Comparison of ENCODE assay signal across 1 cellular context in genomic region chr17:43528319-43528987, GRCh38.
TF ChIP-seq lines count a peak whose summit lies in the region.

No MANE protein-coding gene starts in this region.

TF ChIP-seq in HepG2, 621 proteins besides CTCF, POLR2A, EP300 and RAD21 (continued from another document and continues in another):
- TF ChIP-seq, protein P1, sequence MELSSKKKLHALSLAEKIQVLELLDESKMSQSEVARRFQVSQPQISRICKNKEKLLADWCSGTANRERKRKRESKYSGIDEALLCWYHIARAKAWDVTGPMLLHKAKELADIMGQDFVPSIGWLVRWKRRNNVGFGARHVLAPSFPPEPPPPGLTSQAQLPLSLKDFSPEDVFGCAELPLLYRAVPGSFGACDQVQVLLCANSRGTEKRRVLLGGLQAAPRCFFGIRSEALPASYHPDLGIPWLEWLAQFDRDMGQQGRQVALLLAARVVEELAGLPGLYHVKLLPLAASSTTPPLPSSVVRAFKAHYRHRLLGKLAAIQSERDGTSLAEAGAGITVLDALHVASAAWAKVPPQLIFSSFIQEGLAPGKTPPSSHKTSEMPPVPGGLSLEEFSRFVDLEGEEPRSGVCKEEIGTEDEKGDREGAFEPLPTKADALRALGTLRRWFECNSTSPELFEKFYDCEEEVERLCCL (CRISPR knock-in tag; IDR thresholded peaks at IDR 0.05; ENCODE audit: borderline replicate concordance) = no peak; the same call in 1 of the 2 replicates
- TF ChIP-seq BCL3 (CRISPR knock-in tag; IDR thresholded peaks at IDR 0.05) (no peak), KDM5B (CRISPR knock-in tag; IDR thresholded peaks at IDR 0.05; ENCODE audit: borderline replicate concordance) (peak; percentile 79; the same call in 1 of the 2 replicates), ZNF451 (CRISPR knock-in tag; IDR thresholded peaks at IDR 0.05) (no peak; the same call in 1 of the 2 replicates), YEATS4 (CRISPR knock-in tag; IDR thresholded peaks at IDR 0.05; ENCODE audit: borderline replicate concordance) (no peak; the same call in 1 of the 2 replicates), CREM (IDR thresholded peaks at IDR 0.05) (peak; percentile 67; the same call in 1 of the 2 replicates), CREM (CRISPR knock-in tag; IDR thresholded peaks at IDR 0.05) (no peak), ZNF674 (CRISPR knock-in tag; IDR thresholded peaks at IDR 0.05; ENCODE audit: low read depth) (no peak), ZXDC (CRISPR knock-in tag; IDR thresholded peaks at IDR 0.05) (no peak), MIXL1 (CRISPR knock-in tag; IDR thresholded peaks at IDR 0.05) (no peak; the same call in 1 of the 2 replicates), ZNF142 (CRISPR knock-in tag; IDR thresholded peaks at IDR 0.05) (no peak), KLF13 (CRISPR knock-in tag; IDR thresholded peaks at IDR 0.05) (no peak), TERF1 (CRISPR knock-in tag; IDR thresholded peaks at IDR 0.05) (no peak), LCORL (IDR thresholded peaks at IDR 0.05) (no peak), LCORL (CRISPR knock-in tag; IDR thresholded peaks at IDR 0.05) (peak; percentile 85; the same call in 1 of the 2 replicates), AKNA (CRISPR knock-in tag; IDR thresholded peaks at IDR 0.05; ENCODE audit: borderline replicate concordance) (0 out of 2 replicates have a peak, but pooled peaks have one; percentile 21), REL (CRISPR knock-in tag; conservative IDR thresholded peaks at IDR 0.05) (no peak), ASH2L (IDR thresholded peaks at IDR 0.05; ENCODE audit: insufficient read length, low read depth, low read length) (peak; percentile 71), RFXAP (CRISPR knock-in tag; IDR thresholded peaks at IDR 0.05; ENCODE audit: borderline replicate concordance) (peak; percentile 74; the same call in 1 of the 2 replicates), ZNF17 (CRISPR knock-in tag; IDR thresholded peaks at IDR 0.05) (no peak), NFYC (CRISPR knock-in tag; IDR thresholded peaks at IDR 0.05) (peak; percentile 71), JARID2 (CRISPR knock-in tag; IDR thresholded peaks at IDR 0.05; ENCODE audit: insufficient replicate concordance) (no peak), TBL1XR1 (IDR thresholded peaks at IDR 0.05; ENCODE audit: borderline replicate concordance, low read length, partially characterized antibody) (no peak), ZFP36L1 (CRISPR knock-in tag; IDR thresholded peaks at IDR 0.05) (0 out of 2 replicates have a peak, but pooled peaks have one; percentile 62), AGO2 (optimal IDR thresholded peaks at IDR 0.05; ENCODE audit: low read depth, low read length) (peak; percentile 92), POLR2AphosphoS2 (IDR thresholded peaks at IDR 0.05; ENCODE audit: low read depth, low read length) (no peak), HNF4G (IDR thresholded peaks at IDR 0.05; ENCODE audit: borderline replicate concordance, low read depth, low read length) (no peak), HNF4G (CRISPR knock-in tag; IDR thresholded peaks at IDR 0.05; ENCODE audit: borderline replicate concordance, low read depth) (0 out of 2 replicates have a peak, but pooled peaks have one; percentile 7), RBM22 (optimal IDR thresholded peaks at IDR 0.05; ENCODE audit: low read length) (peak; percentile 20), ZNF124 (CRISPR knock-in tag; IDR thresholded peaks at IDR 0.05) (peak; percentile 48; the same call in 1 of the 2 replicates)
- TF ChIP-seq, protein P2, sequence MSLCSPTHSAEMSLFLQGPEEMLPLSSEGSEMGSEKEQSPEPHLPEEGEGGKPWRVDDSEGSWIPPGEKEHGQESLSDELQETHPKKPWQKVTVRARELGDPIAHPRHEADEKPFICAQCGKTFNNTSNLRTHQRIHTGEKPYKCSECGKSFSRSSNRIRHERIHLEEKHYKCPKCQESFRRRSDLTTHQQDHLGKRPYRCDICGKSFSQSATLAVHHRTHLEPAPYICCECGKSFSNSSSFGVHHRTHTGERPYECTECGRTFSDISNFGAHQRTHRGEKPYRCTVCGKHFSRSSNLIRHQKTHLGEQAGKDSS (CRISPR knock-in tag; IDR thresholded peaks at IDR 0.05; ENCODE audit: borderline replicate concordance, low read depth) = no peak
- TF ChIP-seq, protein P3, sequence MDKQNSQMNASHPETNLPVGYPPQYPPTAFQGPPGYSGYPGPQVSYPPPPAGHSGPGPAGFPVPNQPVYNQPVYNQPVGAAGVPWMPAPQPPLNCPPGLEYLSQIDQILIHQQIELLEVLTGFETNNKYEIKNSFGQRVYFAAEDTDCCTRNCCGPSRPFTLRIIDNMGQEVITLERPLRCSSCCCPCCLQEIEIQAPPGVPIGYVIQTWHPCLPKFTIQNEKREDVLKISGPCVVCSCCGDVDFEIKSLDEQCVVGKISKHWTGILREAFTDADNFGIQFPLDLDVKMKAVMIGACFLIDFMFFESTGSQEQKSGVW (CRISPR knock-in tag; IDR thresholded peaks at IDR 0.05; ENCODE audit: borderline replicate concordance) = no peak
- TF ChIP-seq, protein P4, sequence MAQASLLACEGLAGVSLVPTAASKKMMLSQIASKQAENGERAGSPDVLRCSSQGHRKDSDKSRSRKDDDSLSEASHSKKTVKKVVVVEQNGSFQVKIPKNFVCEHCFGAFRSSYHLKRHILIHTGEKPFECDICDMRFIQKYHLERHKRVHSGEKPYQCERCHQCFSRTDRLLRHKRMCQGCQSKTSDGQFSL (CRISPR knock-in tag; IDR thresholded peaks at IDR 0.05) = no peak; the same call in 1 of the 2 replicates
